9 cellular contexts compared by ENCODE assay signal in the genomic region with DNA sequence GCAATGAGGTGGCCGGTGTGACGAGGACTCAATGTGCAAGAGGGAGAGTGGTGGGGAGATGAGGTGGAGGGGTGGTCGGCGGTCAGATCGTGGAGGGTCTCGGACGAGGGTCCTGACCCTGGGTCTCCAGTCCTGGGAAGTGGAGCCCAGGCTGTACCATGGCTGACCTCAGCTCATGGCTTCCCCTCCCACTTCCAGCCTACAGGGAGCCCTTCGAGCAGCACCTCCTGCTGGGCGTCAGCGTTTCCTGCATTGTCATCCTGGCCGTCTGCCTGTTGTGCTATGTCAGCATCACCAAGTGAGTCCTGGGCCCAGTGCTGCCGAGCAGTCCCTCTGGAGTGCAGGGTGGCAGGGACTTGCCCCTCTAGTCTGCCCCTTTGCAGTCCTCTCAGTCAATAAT. TPM values are rescaled to one million over a fixed set of nuclear protein-coding genes. Genes with fewer than 3 reads are reported as not detected.
DNase-seq lines count a peak whose midpoint lies in the region; ATAC-seq and FAIRE-seq lines count a peak whose summit lies in the region.
"Had no signal": no experiment of that assay in that cellular context is flagged by ENCODE, and none has a peak within 500 bp of the region (broad histone marks: within the 10 kb centered on the region; RNA-seq: fewer than 3 reads in every experiment).

No MANE protein-coding gene starts in this region.

- peaks cover 11% of the 10 kb centered on the region for H3K4me1 Mint-ChIP-seq in activated naive CD8-positive, alpha-beta T cell treated with anti-CD3 and anti-CD28 coated beads, Interleukin-2, amount 10 ng/mL, durations not matched to agents 7 days and 5 days
- peaks cover 0 to 9% (median 0%) of the 10 kb centered on the region in 3 donors for H3K4me1 Mint-ChIP-seq in CD8-positive, alpha-beta memory T cell

- H3K9me3 Mint-ChIP-seq in activated naive CD8-positive, alpha-beta T cell treated with anti-CD3 and anti-CD28 coated beads, Interleukin-2, amount 10 ng/mL, durations not matched to agents 7 days and 5 days = no peaks in the 10 kb centered on the region
- H3K9me3 Mint-ChIP-seq in CD8-positive, alpha-beta memory T cell = no peaks in the 10 kb centered on the region

- H3K27me3 ChIP-seq in NT2/D1 (ENCODE audit: insufficient read depth, insufficient read length) (no peaks in the 10 kb centered on the region), aorta (ENCODE audit: control insufficient read depth in 1 of 2, insufficient read depth in 2 of 2, low read length in 1 of 2) (no peaks in the 10 kb centered on the region)
- H3K27me3 ChIP-seq in CD8-positive, alpha-beta memory T cell (ENCODE audit: insufficient read depth, low read length, poor library complexity, severe bottlenecking) = no peaks in the 10 kb centered on the region

- CTCF ChIA-PET in CD8-positive, alpha-beta memory T cell (lab: Charles Lee) = interaction anchor here (1.3 to 2.8 kb wide), 5 partner anchors 9 to 183 kb away, joined by 4 to 13 read pairs (median 4); no protein-coding TSS in a partner anchor

- peak; percentile 56 for DNase-seq in ELR (ENCODE audit: low read depth)
- peak; percentile 43 for DNase-seq in NT2/D1 (ENCODE audit: low read depth, low spot score)
- DNase-seq in activated naive CD8-positive, alpha-beta T cell treated with anti-CD3 and anti-CD28 coated beads, Interleukin-2, amount 10 ng/mL, durations not matched to agents 7 days and 5 days = peak; percentile 49
- DNase-seq in kidney tubule cell (ENCODE audit: low spot score) = peak; percentile 17
- DNase-seq in aorta = peak in 1 of 2 donors; percentile 77
- no peak for DNase-seq in CD8-positive, alpha-beta memory T cell
- DNase-seq in NCI-H1092 (lab: John Stamatoyannopoulos, UW) = no peak
- no peak for DNase-seq in frontal cortex (ENCODE audit: low spot score in 2 of 2)

- H3K9me3 ChIP-seq in NT2/D1 (ENCODE audit: insufficient read depth, low read length) = peaks cover 10% of the 10 kb centered on the region; the same call in 1 of the 2 replicates
- no peaks in the 10 kb centered on the region for H3K9me3 ChIP-seq in aorta (ENCODE audit: control insufficient read depth, low read length)
- no peaks in the 10 kb centered on the region for H3K9me3 ChIP-seq in CD8-positive, alpha-beta memory T cell (ENCODE audit: low read length)

- H3K27me3 Mint-ChIP-seq in activated naive CD8-positive, alpha-beta T cell treated with anti-CD3 and anti-CD28 coated beads, Interleukin-2, amount 10 ng/mL, durations not matched to agents 7 days and 5 days = no peaks in the 10 kb centered on the region
- H3K27me3 Mint-ChIP-seq in CD8-positive, alpha-beta memory T cell = no peaks in the 10 kb centered on the region

- FAIRE-seq in frontal cortex (lab: Jason Lieb, UNC) = no peak
- FAIRE-seq: islet of Langerhans had no signal

- peak overlapping the region; percentile 67 for H3K27ac Mint-ChIP-seq in activated naive CD8-positive, alpha-beta T cell treated with anti-CD3 and anti-CD28 coated beads, Interleukin-2, amount 10 ng/mL, durations not matched to agents 7 days and 5 days
- H3K27ac Mint-ChIP-seq in CD8-positive, alpha-beta memory T cell = peak overlapping the region in 4 of 8 donors; percentile 32 to 74 (median 50)

- H3K36me3 ChIP-seq in NT2/D1 (ENCODE audit: insufficient read depth, insufficient read length, low read length) (peaks cover 67% of the 10 kb centered on the region), aorta (ENCODE audit: control insufficient read depth in 1 of 2, insufficient read depth in 2 of 2, low read length in 1 of 2) (peaks cover 0 to 13% of the 10 kb centered on the region in 2 donors)
- peaks cover 75% of the 10 kb centered on the region for H3K36me3 ChIP-seq in CD8-positive, alpha-beta memory T cell (ENCODE audit: insufficient read depth, low read length)

- no peak overlapping the region for H3K4me3 Mint-ChIP-seq in activated naive CD8-positive, alpha-beta T cell treated with anti-CD3 and anti-CD28 coated beads, Interleukin-2, amount 10 ng/mL, durations not matched to agents 7 days and 5 days
- H3K4me3 Mint-ChIP-seq in CD8-positive, alpha-beta memory T cell = peak overlapping the region in 1 of 7 donors; percentile 12

- H3K4me3 ChIP-seq in NT2/D1 (ENCODE audit: insufficient read length, low read depth) = no peak overlapping the region
- H3K4me3 ChIP-seq in aorta (ENCODE audit: low read length in 2 of 2) = no peak overlapping the region
- H3K4me3 ChIP-seq in CD8-positive, alpha-beta memory T cell (ENCODE audit: low read length) = no peak overlapping the region

- peak; percentile 36 for ATAC-seq in activated naive CD8-positive, alpha-beta T cell treated with anti-CD3 and anti-CD28 coated beads, Interleukin-2, amount 10 ng/mL, durations not matched to agents 7 days and 5 days (ENCODE audit: low read depth)
- ATAC-seq in aorta (ENCODE audit: low FRiP score) = peak; percentile 64

- 77 to 80% methylated on average over 12 of the region's 12 CpGs for WGBS in aorta, 2 donors

- H3K9ac ChIP-seq in NT2/D1 (ENCODE audit: insufficient read length, low read depth) = no peak overlapping the region

- POLR2A ChIA-PET in activated naive CD8-positive, alpha-beta T cell treated with anti-CD3 and anti-CD28 coated beads, Interleukin-2, amount 10 ng/mL, durations not matched to agents 7 days and 5 days (lab: Charles Lee) = interaction anchor here (1.1 to 1.3 kb wide), 2 partner anchors 39 to 176 kb away, joined by 4 read pairs; no protein-coding TSS in a partner anchor
- POLR2A ChIA-PET in CD8-positive, alpha-beta memory T cell (lab: Charles Lee) = no interaction called here

- H3K36me3 Mint-ChIP-seq in activated naive CD8-positive, alpha-beta T cell treated with anti-CD3 and anti-CD28 coated beads, Interleukin-2, amount 10 ng/mL, durations not matched to agents 7 days and 5 days = peaks cover 76% of the 10 kb centered on the region
- peaks cover 17 to 93% (median 38%) of the 10 kb centered on the region in 3 donors for H3K36me3 Mint-ChIP-seq in CD8-positive, alpha-beta memory T cell

- no peaks in the 10 kb centered on the region for H3K4me1 ChIP-seq in NT2/D1 (ENCODE audit: insufficient read depth, insufficient read length)
- H3K4me1 ChIP-seq in aorta (ENCODE audit: control insufficient read depth in 1 of 2, insufficient read depth in 2 of 2, low read length in 2 of 2) = no peaks in the 10 kb centered on the region
- H3K4me1 ChIP-seq in CD8-positive, alpha-beta memory T cell (ENCODE audit: insufficient read depth, low read length) = no peaks in the 10 kb centered on the region

- no peak overlapping the region for H3K27ac ChIP-seq in aorta (ENCODE audit: low read depth in 1 of 2, low read length in 2 of 2)
- no peak overlapping the region for H3K27ac ChIP-seq in CD8-positive, alpha-beta memory T cell (ENCODE audit: low read depth, low read length)

- intact Hi-C loops in aorta (cut with DNase I) = no loop called here

RNA-seq across cellular contexts. Expression of a gene that starts 41.8 kb away (rescaled TPM):
- 100 to 1,000 TPM; 215 TPM for total RNA-seq in activated naive CD8-positive, alpha-beta T cell treated with anti-CD3 and anti-CD28 coated beads, Interleukin-2, amount 10 ng/mL, durations not matched to agents 7 days and 5 days
- total RNA-seq in aorta (100 to 1,000 TPM in 1 of 2 donors, 10 to 100 TPM in 1; 91.7 to 138 TPM), frontal cortex (1.6 TPM)
- polyA plus RNA-seq in aorta = 10 to 100 TPM in 1 of 2 donors, 1 to 10 TPM in 1; 7.5 to 50.7 TPM
- total RNA-seq in CD8-positive, alpha-beta memory T cell = 100 to 1,000 TPM; 140 to 142 TPM
- 41.6 TPM for polyA plus RNA-seq in CD8-positive, alpha-beta memory T cell

RNA-seq across cellular contexts. Expression of a gene that starts 46.4 kb away (rescaled TPM):
- total RNA-seq in activated naive CD8-positive, alpha-beta T cell treated with anti-CD3 and anti-CD28 coated beads, Interleukin-2, amount 10 ng/mL, durations not matched to agents 7 days and 5 days = 10 to 100 TPM; 27.2 to 27.5 TPM
- 1 to 10 TPM in 1 of 2 donors, under 1 TPM in 1; 0.65 to 3.8 TPM for total RNA-seq in aorta
- under 1 TPM in 1 of 2 donors, not detected in 1; 0.08 TPM for polyA plus RNA-seq in aorta
- 10 to 100 TPM; 80.5 to 84.5 TPM for total RNA-seq in CD8-positive, alpha-beta memory T cell
- 53.7 TPM for polyA plus RNA-seq in CD8-positive, alpha-beta memory T cell
- total RNA-seq in frontal cortex = 0.41 TPM

Comparison
In these comparisons a context has a peak if more than half of its experiments do, and no peak if none do; other contexts are left out.
1. DNase-seq: peak in ELR (single experiment), NT2/D1 (single experiment), activated naive CD8-positive, alpha-beta T cell treated with anti-CD3 and anti-CD28 coated beads, Interleukin-2, amount 10 ng/mL, durations not matched to agents 7 days and 5 days (single experiment) and kidney tubule cell (single experiment); none in CD8-positive, alpha-beta memory T cell (0 of 5), NCI-H1092 (single experiment) and frontal cortex (0 of 2).
2. RNA of a gene that starts 41.8 kb away (total RNA-seq): 215 TPM in activated naive CD8-positive, alpha-beta T cell treated with anti-CD3 and anti-CD28 coated beads, Interleukin-2, amount 10 ng/mL, durations not matched to agents 7 days and 5 days, 140 to 142 TPM in CD8-positive, alpha-beta memory T cell and 91.7 to 138 TPM in aorta; 1.6 TPM in frontal cortex (single experiment); every median in the first group is over 10 times any median in the second.
3. RNA of a gene that starts 46.4 kb away (total RNA-seq): 80.5 to 84.5 TPM in CD8-positive, alpha-beta memory T cell and 27.2 to 27.5 TPM in activated naive CD8-positive, alpha-beta T cell treated with anti-CD3 and anti-CD28 coated beads, Interleukin-2, amount 10 ng/mL, durations not matched to agents 7 days and 5 days; 0.65 to 3.8 TPM in aorta and 0.41 TPM in frontal cortex (single experiment); every median in the first group is over 4 times any median in the second.